21 cellular contexts compared by ENCODE assay signal in genomic region chr17:7848131-7848579, GRCh38. TPM values are rescaled to one million over a fixed set of nuclear protein-coding genes. Genes with fewer than 3 reads are reported as not detected.
DNase-seq lines count a peak whose midpoint lies in the region; ATAC-seq and TF ChIP-seq lines count a peak whose summit lies in the region.
"Had no signal": no experiment of that assay in that cellular context is flagged by ENCODE, and none has a peak within 500 bp of the region (broad histone marks: within the 10 kb centered on the region; RNA-seq: fewer than 3 reads in every experiment).

No MANE protein-coding gene starts in this region.

- no peak for TF ChIP-seq CTCF in neutrophil (IDR thresholded peaks at IDR 0.05)

- DNase-seq in activated naive CD4-positive, alpha-beta T cell treated with anti-CD3 and anti-CD28 coated beads for 36 hours = no peak
- peak in 1 of 5 donors; percentile 37 for DNase-seq in CD4-positive, alpha-beta memory T cell
- DNase-seq in activated T-helper 1 cell treated with anti-CD3 and anti-CD28 coated beads, Interleukin-12 subunit alpha, Interleukin-12 subunit beta, Interleukin-2, Interleukin-4 antibody, amounts not matched to agents 30 ng/mL and 10 ng/mL and 1 ng/mL, durations not matched to agents 14 hours and 24 hours and 36 hours (ENCODE audit: low spot score) = no peak
- no peak for DNase-seq in amygdala (lab: John Stamatoyannopoulos, UW)
- DNase-seq: ACHN, DMS79 treated with DMSO at 0.1 percent for 48 hours, HFFc6, Kasumi-1, MG63, NCI-H1048, NCI-H1436, NCI-H1930, NCI-H345, NCI-H524 treated with DMSO at 0.1 percent for 48 hours, PC-3, RPMI8226 had no signal

- H3K27me3 ChIP-seq in CD4-positive, alpha-beta memory T cell (ENCODE audit: insufficient read depth, low read length) = no peaks in the 10 kb centered on the region
- no peaks in the 10 kb centered on the region for H3K27me3 ChIP-seq in neutrophil
- H3K27me3 ChIP-seq: MG63 had no signal

- H3K9me3 Mint-ChIP-seq in activated naive CD4-positive, alpha-beta T cell treated with anti-CD3 and anti-CD28 coated beads, Interleukin-2, amount 50 U/mL, for 24 hours = no peaks in the 10 kb centered on the region
- no peaks in the 10 kb centered on the region for H3K9me3 Mint-ChIP-seq in activated naive CD4-positive, alpha-beta T cell treated with anti-CD3 and anti-CD28 coated beads for 36 hours
- no peaks in the 10 kb centered on the region for H3K9me3 Mint-ChIP-seq in CD4-positive, alpha-beta memory T cell
- H3K9me3 Mint-ChIP-seq in activated T-helper 1 cell treated with anti-CD3 and anti-CD28 coated beads, Interleukin-12 subunit alpha, Interleukin-12 subunit beta, Interleukin-2, Interleukin-4 antibody, amounts not matched to agents 30 ng/mL and 10 ng/mL and 1 ng/mL, durations not matched to agents 14 hours and 24 hours and 36 hours = no peaks in the 10 kb centered on the region
- H3K9me3 Mint-ChIP-seq: HFFc6 had no signal

- H3K27ac Mint-ChIP-seq in activated naive CD4-positive, alpha-beta T cell treated with anti-CD3 and anti-CD28 coated beads, Interleukin-2, amount 50 U/mL, for 24 hours = no peak overlapping the region
- H3K27ac Mint-ChIP-seq in activated naive CD4-positive, alpha-beta T cell treated with anti-CD3 and anti-CD28 coated beads for 36 hours = no peak overlapping the region
- peak overlapping the region in 4 of 7 donors; percentile 41 to 87 (median 69) for H3K27ac Mint-ChIP-seq in CD4-positive, alpha-beta memory T cell
- no peak overlapping the region for H3K27ac Mint-ChIP-seq in activated T-helper 1 cell treated with anti-CD3 and anti-CD28 coated beads, Interleukin-12 subunit alpha, Interleukin-12 subunit beta, Interleukin-2, Interleukin-4 antibody, amounts not matched to agents 30 ng/mL and 10 ng/mL and 1 ng/mL, durations not matched to agents 14 hours and 24 hours and 36 hours
- H3K27ac Mint-ChIP-seq: HFFc6 had no signal

- H3K36me3 ChIP-seq in CD4-positive, alpha-beta memory T cell (ENCODE audit: insufficient read depth, low read length) = peaks cover 22% of the 10 kb centered on the region
- H3K36me3 ChIP-seq in neutrophil = peaks cover 99% of the 10 kb centered on the region

- H3K36me3 Mint-ChIP-seq in activated naive CD4-positive, alpha-beta T cell treated with anti-CD3 and anti-CD28 coated beads, Interleukin-2, amount 50 U/mL, for 24 hours = peaks cover 18% of the 10 kb centered on the region
- peaks cover 36% of the 10 kb centered on the region for H3K36me3 Mint-ChIP-seq in activated naive CD4-positive, alpha-beta T cell treated with anti-CD3 and anti-CD28 coated beads for 36 hours (ENCODE audit: low read depth)
- H3K36me3 Mint-ChIP-seq in CD4-positive, alpha-beta memory T cell = peaks cover 3 to 51% of the 10 kb centered on the region in 2 donors
- H3K36me3 Mint-ChIP-seq in activated T-helper 1 cell treated with anti-CD3 and anti-CD28 coated beads, Interleukin-12 subunit alpha, Interleukin-12 subunit beta, Interleukin-2, Interleukin-4 antibody, amounts not matched to agents 30 ng/mL and 10 ng/mL and 1 ng/mL, durations not matched to agents 14 hours and 24 hours and 36 hours (ENCODE audit: low read depth) = peaks cover 44% of the 10 kb centered on the region

- no peaks in the 10 kb centered on the region for H3K9me3 ChIP-seq in CD4-positive, alpha-beta memory T cell (ENCODE audit: control insufficient read depth in 1 of 2, low read length in 2 of 2)
- peaks cover 11% of the 10 kb centered on the region for H3K9me3 ChIP-seq in neutrophil
- H3K9me3 ChIP-seq: MG63 had no signal

- H3K4me1 ChIP-seq in CD4-positive, alpha-beta memory T cell (ENCODE audit: insufficient read depth, low read length) = peaks cover 27% of the 10 kb centered on the region
- H3K4me1 ChIP-seq in neutrophil (ENCODE audit: control insufficient read depth in 1 of 2, insufficient read depth in 1 of 2, low read depth in 1 of 2, low read length in 1 of 2) = peaks cover 55 to 73% of the 10 kb centered on the region in 2 experiments

- POLR2A ChIA-PET in CD4-positive, alpha-beta memory T cell (lab: Charles Lee; ENCODE audit: partially characterized antibody) = interaction anchor here (0.9 to 13.6 kb wide), 3 partner anchors 8 to 283 kb away, joined by 3 to 238 read pairs (median 43); partner anchors contain the start of genes CYB5D1, KDM6B, NAA38 and TMEM88

- H3K4me3 Mint-ChIP-seq in activated naive CD4-positive, alpha-beta T cell treated with anti-CD3 and anti-CD28 coated beads, Interleukin-2, amount 50 U/mL, for 24 hours = peak overlapping the region; percentile 78
- H3K4me3 Mint-ChIP-seq in activated naive CD4-positive, alpha-beta T cell treated with anti-CD3 and anti-CD28 coated beads for 36 hours = no peak overlapping the region
- H3K4me3 Mint-ChIP-seq in CD4-positive, alpha-beta memory T cell = peak overlapping the region in 1 of 8 donors; percentile 63
- peak overlapping the region; percentile 47 for H3K4me3 Mint-ChIP-seq in activated T-helper 1 cell treated with anti-CD3 and anti-CD28 coated beads, Interleukin-12 subunit alpha, Interleukin-12 subunit beta, Interleukin-2, Interleukin-4 antibody, amounts not matched to agents 30 ng/mL and 10 ng/mL and 1 ng/mL, durations not matched to agents 14 hours and 24 hours and 36 hours
- H3K4me3 Mint-ChIP-seq: HFFc6 had no signal

- H3K27ac ChIP-seq in CD4-positive, alpha-beta memory T cell (ENCODE audit: low read depth, low read length) = no peak overlapping the region
- peak overlapping the region; percentile 98 for H3K27ac ChIP-seq in neutrophil
- H3K27ac ChIP-seq: C4-2B had no signal

- H3K27me3 Mint-ChIP-seq in activated naive CD4-positive, alpha-beta T cell treated with anti-CD3 and anti-CD28 coated beads, Interleukin-2, amount 50 U/mL, for 24 hours = no peaks in the 10 kb centered on the region
- H3K27me3 Mint-ChIP-seq in activated naive CD4-positive, alpha-beta T cell treated with anti-CD3 and anti-CD28 coated beads for 36 hours (ENCODE audit: low read depth) = no peaks in the 10 kb centered on the region
- peaks cover 0 to 3% of the 10 kb centered on the region in 2 donors for H3K27me3 Mint-ChIP-seq in CD4-positive, alpha-beta memory T cell
- no peaks in the 10 kb centered on the region for H3K27me3 Mint-ChIP-seq in activated T-helper 1 cell treated with anti-CD3 and anti-CD28 coated beads, Interleukin-12 subunit alpha, Interleukin-12 subunit beta, Interleukin-2, Interleukin-4 antibody, amounts not matched to agents 30 ng/mL and 10 ng/mL and 1 ng/mL, durations not matched to agents 14 hours and 24 hours and 36 hours (ENCODE audit: insufficient read depth)

- no peak overlapping the region for H3K4me3 ChIP-seq in CD4-positive, alpha-beta memory T cell (ENCODE audit: low read length in 2 of 2)
- H3K4me3 ChIP-seq in neutrophil (ENCODE audit: low read depth in 1 of 2, low read length in 1 of 2) = no peak overlapping the region
- H3K4me3 ChIP-seq: MG63 had no signal

- CTCF ChIA-PET in activated naive CD4-positive, alpha-beta T cell treated with anti-CD3 and anti-CD28 coated beads for 36 hours (lab: Charles Lee) = interaction anchor here (1.4 kb wide), 1 partner anchor 13 kb away, joined by 6 read pairs; no protein-coding TSS in a partner anchor
- CTCF ChIA-PET in CD4-positive, alpha-beta memory T cell (lab: Charles Lee; ENCODE audit: partially characterized antibody) = interaction anchor here (0.7 to 6.1 kb wide), 2 partner anchors 13 to 142 kb away, joined by 3 to 65 read pairs; partner anchors contain the start of gene KDM6B

- H3K4me1 Mint-ChIP-seq in activated naive CD4-positive, alpha-beta T cell treated with anti-CD3 and anti-CD28 coated beads, Interleukin-2, amount 50 U/mL, for 24 hours = peaks cover 29% of the 10 kb centered on the region
- peaks cover 57% of the 10 kb centered on the region for H3K4me1 Mint-ChIP-seq in activated naive CD4-positive, alpha-beta T cell treated with anti-CD3 and anti-CD28 coated beads for 36 hours (ENCODE audit: low read depth)
- H3K4me1 Mint-ChIP-seq in CD4-positive, alpha-beta memory T cell = peaks cover 17 to 40% (median 23%) of the 10 kb centered on the region in 4 donors
- H3K4me1 Mint-ChIP-seq in activated T-helper 1 cell treated with anti-CD3 and anti-CD28 coated beads, Interleukin-12 subunit alpha, Interleukin-12 subunit beta, Interleukin-2, Interleukin-4 antibody, amounts not matched to agents 30 ng/mL and 10 ng/mL and 1 ng/mL, durations not matched to agents 14 hours and 24 hours and 36 hours (ENCODE audit: low read depth) = peaks cover 22% of the 10 kb centered on the region

- intact Hi-C loops in activated naive CD4-positive, alpha-beta T cell treated with anti-CD3 and anti-CD28 coated beads for 36 hours (cut with micrococcal nuclease) = loop anchor here (10.0 kb wide), 1 partner anchor 513 kb away; the partner anchor contains the start of gene ACAP1
- intact Hi-C loops in CD4-positive, alpha-beta memory T cell (cut with micrococcal nuclease) = loop anchor here (10.0 kb wide), 1 partner anchor 613 kb away; the partner anchor contains the start of genes DVL2 and PHF23
- intact Hi-C loops in activated T-helper 1 cell treated with anti-CD3 and anti-CD28 coated beads, Interleukin-12 subunit alpha, Interleukin-12 subunit beta, Interleukin-2, Interleukin-4 antibody, amounts not matched to agents 30 ng/mL and 10 ng/mL and 1 ng/mL, durations not matched to agents 14 hours and 24 hours and 36 hours (cut with micrococcal nuclease) = no loop called here

- ATAC-seq in GM21825 (IDR thresholded peaks at IDR 0.05; ENCODE audit: unreplicated experiment) = no peak
- ATAC-seq: PC-3 had no signal

RNA-seq across cellular contexts. Expression of gene TMEM88, which starts 6.7 kb away (rescaled TPM):
- total RNA-seq in activated naive CD4-positive, alpha-beta T cell treated with anti-CD3 and anti-CD28 coated beads for 36 hours = 1 to 10 TPM; 1.2 to 1.5 TPM
- 1 to 10 TPM; 6.2 to 7.9 TPM for total RNA-seq in CD4-positive, alpha-beta memory T cell
- polyA plus RNA-seq in CD4-positive, alpha-beta memory T cell = not detected
- total RNA-seq in activated T-helper 1 cell treated with anti-CD3 and anti-CD28 coated beads, Interleukin-12 subunit alpha, Interleukin-12 subunit beta, Interleukin-2, Interleukin-4 antibody, amounts not matched to agents 30 ng/mL and 10 ng/mL and 1 ng/mL, durations not matched to agents 14 hours and 24 hours and 36 hours = 7.4 TPM in 2 replicates
- total RNA-seq: G401 had no signal

RNA-seq across cellular contexts. Expression of gene NAA38, which starts 9.2 kb away (rescaled TPM):
- total RNA-seq in activated naive CD4-positive, alpha-beta T cell treated with anti-CD3 and anti-CD28 coated beads for 36 hours = 10 to 100 TPM; 75.0 to 75.3 TPM
- total RNA-seq in CD4-positive, alpha-beta memory T cell = 10 to 100 TPM; 23.1 to 25.8 TPM
- 100 to 1,000 TPM; 139 to 149 TPM for polyA plus RNA-seq in CD4-positive, alpha-beta memory T cell
- total RNA-seq in activated T-helper 1 cell treated with anti-CD3 and anti-CD28 coated beads, Interleukin-12 subunit alpha, Interleukin-12 subunit beta, Interleukin-2, Interleukin-4 antibody, amounts not matched to agents 30 ng/mL and 10 ng/mL and 1 ng/mL, durations not matched to agents 14 hours and 24 hours and 36 hours = 36.4 and 43.5 TPM in 2 replicates

RNA-seq across cellular contexts. Expression of gene CYB5D1, which starts 9.6 kb away (rescaled TPM):
- 1 to 10 TPM; 6.1 to 6.5 TPM for total RNA-seq in activated naive CD4-positive, alpha-beta T cell treated with anti-CD3 and anti-CD28 coated beads for 36 hours
- total RNA-seq in CD4-positive, alpha-beta memory T cell = 10 to 100 TPM in 1 of 2 experiments, 1 to 10 TPM in 1; 8.7 to 11.4 TPM
- 1 to 10 TPM; 5.1 to 5.2 TPM for polyA plus RNA-seq in CD4-positive, alpha-beta memory T cell
- 11.8 and 12.7 TPM in 2 replicates for total RNA-seq in activated T-helper 1 cell treated with anti-CD3 and anti-CD28 coated beads, Interleukin-12 subunit alpha, Interleukin-12 subunit beta, Interleukin-2, Interleukin-4 antibody, amounts not matched to agents 30 ng/mL and 10 ng/mL and 1 ng/mL, durations not matched to agents 14 hours and 24 hours and 36 hours

RNA-seq across cellular contexts. Expression of gene KDM6B, which starts 14.1 kb away (rescaled TPM):
- total RNA-seq in activated naive CD4-positive, alpha-beta T cell treated with anti-CD3 and anti-CD28 coated beads for 36 hours = 10 to 100 TPM; 22.7 to 24.1 TPM
- total RNA-seq in CD4-positive, alpha-beta memory T cell = 100 to 1,000 TPM; 119 to 129 TPM
- polyA plus RNA-seq in CD4-positive, alpha-beta memory T cell = 1 to 10 TPM in 1 of 2 donors, not detected in 1; 1.7 TPM
- total RNA-seq in activated T-helper 1 cell treated with anti-CD3 and anti-CD28 coated beads, Interleukin-12 subunit alpha, Interleukin-12 subunit beta, Interleukin-2, Interleukin-4 antibody, amounts not matched to agents 30 ng/mL and 10 ng/mL and 1 ng/mL, durations not matched to agents 14 hours and 24 hours and 36 hours = 163 and 177 TPM in 2 replicates

RNA-seq across cellular contexts. Expression of gene CHD3, which starts 40.4 kb away (rescaled TPM):
- total RNA-seq in activated naive CD4-positive, alpha-beta T cell treated with anti-CD3 and anti-CD28 coated beads for 36 hours = 100 to 1,000 TPM; 180 to 185 TPM
- total RNA-seq in CD4-positive, alpha-beta memory T cell = 100 to 1,000 TPM; 274 to 287 TPM
- 10 to 100 TPM in 1 of 2 donors, under 1 TPM in 1; 0.84 to 24.4 TPM for polyA plus RNA-seq in CD4-positive, alpha-beta memory T cell
- 125 and 133 TPM in 2 replicates for total RNA-seq in activated T-helper 1 cell treated with anti-CD3 and anti-CD28 coated beads, Interleukin-12 subunit alpha, Interleukin-12 subunit beta, Interleukin-2, Interleukin-4 antibody, amounts not matched to agents 30 ng/mL and 10 ng/mL and 1 ng/mL, durations not matched to agents 14 hours and 24 hours and 36 hours

Comparison
In these comparisons a context has a peak if more than half of its experiments do, and no peak if none do; other contexts are left out.
1. H3K27ac Mint-ChIP-seq: peak in CD4-positive, alpha-beta memory T cell (4 of 7); none in activated naive CD4-positive, alpha-beta T cell treated with anti-CD3 and anti-CD28 coated beads, Interleukin-2, amount 50 U/mL, for 24 hours (single experiment), activated naive CD4-positive, alpha-beta T cell treated with anti-CD3 and anti-CD28 coated beads for 36 hours (single experiment) and activated T-helper 1 cell treated with anti-CD3 and anti-CD28 coated beads, Interleukin-12 subunit alpha, Interleukin-12 subunit beta, Interleukin-2, Interleukin-4 antibody, amounts not matched to agents 30 ng/mL and 10 ng/mL and 1 ng/mL, durations not matched to agents 14 hours and 24 hours and 36 hours (single experiment).